ENCODE assay signal across 11 cellular contexts in genomic region chr10:78763651-78764395, GRCh38.
DNase-seq lines count a peak whose midpoint lies in the region; ATAC-seq and TF ChIP-seq lines count a peak whose summit lies in the region.
"Had no signal": no experiment of that assay in that cellular context is flagged by ENCODE, and none has a peak within 500 bp of the region (broad histone marks: within the 10 kb centered on the region; RNA-seq: fewer than 3 reads in every experiment).

No MANE protein-coding gene starts in this region.

- POLR2A ChIA-PET in activated CD4-positive, alpha-beta T cell treated with anti-CD3 and anti-CD28 coated beads, Interleukin-2, amount 10 ng/mL, durations not matched to agents 7 days and 5 days (lab: Charles Lee): no interaction called here

- H2BK12ac ChIP-seq in mesenchymal stem cell (ENCODE audit: low read length in 2 of 2): peak overlapping the region in 1 of 2 experiments; percentile 22

- H4K91ac ChIP-seq in mesenchymal stem cell (ENCODE audit: low read length): no peak overlapping the region

- H3K9me3 ChIP-seq in mesenchymal stem cell (ENCODE audit: control insufficient read depth, low read length): no peaks in the 10 kb centered on the region
- H3K9me3 ChIP-seq in thoracic aorta: no peaks in the 10 kb centered on the region
- H3K9me3 ChIP-seq in mucosa of descending colon: no peaks in the 10 kb centered on the region
- H3K9me3 ChIP-seq: Peyer's patch, right lobe of liver had no signal

- no peak for TF ChIP-seq CTCF in thoracic aorta (IDR thresholded peaks at IDR 0.05)
- TF ChIP-seq CTCF in mucosa of descending colon (IDR thresholded peaks at IDR 0.05): no peak

- WGBS in mesenchymal stem cell: 78% methylated on average over 9 of the region's 10 CpGs

- no peak overlapping the region for H2BK5ac ChIP-seq in mesenchymal stem cell (ENCODE audit: low read depth, low read length, poor library complexity, severe bottlenecking)

- H3K27me3 ChIP-seq in mesenchymal stem cell (ENCODE audit: control insufficient read depth in 1 of 2, insufficient read depth in 1 of 2, low read length in 2 of 2): no peaks in the 10 kb centered on the region
- no peaks in the 10 kb centered on the region for H3K27me3 ChIP-seq in thoracic aorta (replicated peaks; ENCODE audit: insufficient read depth)
- H3K27me3 ChIP-seq: Peyer's patch, right lobe of liver had no signal

- H3K27ac ChIP-seq in mesenchymal stem cell (ENCODE audit: low read length, poor library complexity, severe bottlenecking): no peak overlapping the region
- peak overlapping the region; percentile 60 to 63 for H3K27ac ChIP-seq in thoracic aorta
- H3K27ac ChIP-seq: right lobe of liver had no signal

- H3K9ac ChIP-seq in mesenchymal stem cell (ENCODE audit: low read length): no peak overlapping the region

- no peak overlapping the region for H4K8ac ChIP-seq in mesenchymal stem cell (ENCODE audit: low read length)

- no peak overlapping the region for H3K14ac ChIP-seq in mesenchymal stem cell (ENCODE audit: low read length in 2 of 2)

- H3K23ac ChIP-seq in mesenchymal stem cell (ENCODE audit: low read length in 2 of 2): no peak overlapping the region

- no peaks in the 10 kb centered on the region for H3K9me3 Mint-ChIP-seq in activated CD4-positive, alpha-beta T cell treated with anti-CD3 and anti-CD28 coated beads, Interleukin-2, amount 10 ng/mL, durations not matched to agents 24 days and 14 days
- no peaks in the 10 kb centered on the region for H3K9me3 Mint-ChIP-seq in activated CD4-positive, alpha-beta T cell treated with anti-CD3 and anti-CD28 coated beads, Interleukin-2, amount 10 ng/mL, durations not matched to agents 7 days and 5 days
- H3K9me3 Mint-ChIP-seq in T-helper 2 cell treated with Interferon-gamma antibody and Interleukin-4, amounts not matched to agents 5 μg/mL and 100 μg/mL, for 36 hours: no peaks in the 10 kb centered on the region

- peak; percentile 63 for DNase-seq in activated CD4-positive, alpha-beta T cell treated with anti-CD3 and anti-CD28 coated beads, Interleukin-2, amount 10 ng/mL, durations not matched to agents 24 days and 14 days
- DNase-seq in activated CD4-positive, alpha-beta T cell treated with anti-CD3 and anti-CD28 coated beads, Interleukin-2, amount 10 ng/mL, durations not matched to agents 7 days and 5 days: no peak
- peak; percentile 57 for DNase-seq in T-helper 2 cell treated with Interferon-gamma antibody and Interleukin-4, amounts not matched to agents 5 μg/mL and 100 μg/mL, for 36 hours (ENCODE audit: low spot score)
- no peak for DNase-seq in mesenchymal stem cell
- DNase-seq in thoracic aorta (ENCODE audit: low spot score): no peak
- DNase-seq in mucosa of descending colon: no peak
- DNase-seq in HPDE6-E6E7 (ENCODE audit: extremely low spot score): no peak

- ATAC-seq in thoracic aorta (ENCODE audit: insufficient number of reproducible peaks, low FRiP score, low read depth) (peak; percentile 41), mucosa of descending colon (no peak), GM21619 (IDR thresholded peaks at IDR 0.05; ENCODE audit: unreplicated experiment) (no peak)
- ATAC-seq: right lobe of liver had no signal

- no peak overlapping the region for H3K4ac ChIP-seq in mesenchymal stem cell (ENCODE audit: low read depth in 1 of 2, low read length in 2 of 2)

- no peaks in the 10 kb centered on the region for H3K27me3 Mint-ChIP-seq in activated CD4-positive, alpha-beta T cell treated with anti-CD3 and anti-CD28 coated beads, Interleukin-2, amount 10 ng/mL, durations not matched to agents 24 days and 14 days
- H3K27me3 Mint-ChIP-seq in activated CD4-positive, alpha-beta T cell treated with anti-CD3 and anti-CD28 coated beads, Interleukin-2, amount 10 ng/mL, durations not matched to agents 7 days and 5 days: no peaks in the 10 kb centered on the region
- H3K27me3 Mint-ChIP-seq in T-helper 2 cell treated with Interferon-gamma antibody and Interleukin-4, amounts not matched to agents 5 μg/mL and 100 μg/mL, for 36 hours (ENCODE audit: low read depth): no peaks in the 10 kb centered on the region
- H3K27me3 Mint-ChIP-seq: activated naive CD8-positive, alpha-beta T cell had no signal

- no peak overlapping the region for H3K4me3 ChIP-seq in mesenchymal stem cell (ENCODE audit: insufficient read depth in 1 of 2, low read depth in 1 of 2, low read length in 2 of 2)
- H3K4me3 ChIP-seq in thoracic aorta: peak overlapping the region; percentile 27
- no peak overlapping the region for H3K4me3 ChIP-seq in mucosa of descending colon
- H3K4me3 ChIP-seq: Peyer's patch, right lobe of liver had no signal

- no peak overlapping the region for H3K4me2 ChIP-seq in mesenchymal stem cell (ENCODE audit: low read length, poor library complexity, severe bottlenecking)

- H3K4me1 ChIP-seq in mesenchymal stem cell (ENCODE audit: control insufficient read depth, insufficient read depth, low read depth, low read length) (peaks cover 22% of the 10 kb centered on the region), thoracic aorta (ENCODE audit: control insufficient read depth in 1 of 2, low read depth in 2 of 2) (peaks cover 10 to 27% of the 10 kb centered on the region in 2 donors), mucosa of descending colon (ENCODE audit: low read depth) (no peaks in the 10 kb centered on the region)
- H3K4me1 ChIP-seq: Peyer's patch, right lobe of liver had no signal

- H3K18ac ChIP-seq in mesenchymal stem cell (ENCODE audit: low read depth in 1 of 2, low read length in 2 of 2): no peak overlapping the region

- H3K27ac Mint-ChIP-seq in activated CD4-positive, alpha-beta T cell treated with anti-CD3 and anti-CD28 coated beads, Interleukin-2, amount 10 ng/mL, durations not matched to agents 24 days and 14 days: peak overlapping the region; percentile 91
- no peak overlapping the region for H3K27ac Mint-ChIP-seq in activated CD4-positive, alpha-beta T cell treated with anti-CD3 and anti-CD28 coated beads, Interleukin-2, amount 10 ng/mL, durations not matched to agents 7 days and 5 days
- H3K27ac Mint-ChIP-seq in T-helper 2 cell treated with Interferon-gamma antibody and Interleukin-4, amounts not matched to agents 5 μg/mL and 100 μg/mL, for 36 hours: no peak overlapping the region
- H3K27ac Mint-ChIP-seq: activated naive CD8-positive, alpha-beta T cell had no signal

- no peak overlapping the region for H2BK120ac ChIP-seq in mesenchymal stem cell (ENCODE audit: low read depth, low read length)

- no peak overlapping the region for H3K4me3 Mint-ChIP-seq in activated CD4-positive, alpha-beta T cell treated with anti-CD3 and anti-CD28 coated beads, Interleukin-2, amount 10 ng/mL, durations not matched to agents 24 days and 14 days
- H3K4me3 Mint-ChIP-seq in activated CD4-positive, alpha-beta T cell treated with anti-CD3 and anti-CD28 coated beads, Interleukin-2, amount 10 ng/mL, durations not matched to agents 7 days and 5 days: no peak overlapping the region
- no peak overlapping the region for H3K4me3 Mint-ChIP-seq in T-helper 2 cell treated with Interferon-gamma antibody and Interleukin-4, amounts not matched to agents 5 μg/mL and 100 μg/mL, for 36 hours
- H3K4me3 Mint-ChIP-seq: activated naive CD8-positive, alpha-beta T cell had no signal

- intact Hi-C loops in activated CD4-positive, alpha-beta T cell treated with anti-CD3 and anti-CD28 coated beads, Interleukin-2, amount 10 ng/mL, durations not matched to agents 24 days and 14 days (cut with micrococcal nuclease): loop anchor here (5.0 to 10.0 kb wide), 3 partner anchors 213 to 478 kb away; partner anchors contain the start of gene ZMIZ1
- intact Hi-C loops in mucosa of descending colon (cut with DNase I, micrococcal nuclease): no loop called here

- peak overlapping the region; percentile 28 for H2AK5ac ChIP-seq in mesenchymal stem cell (ENCODE audit: low read length, severe bottlenecking)

- peak overlapping the region; percentile 65 for H2BK15ac ChIP-seq in mesenchymal stem cell (ENCODE audit: low read depth, poor library complexity, severe bottlenecking)

- H3K36me3 ChIP-seq in mesenchymal stem cell (ENCODE audit: control insufficient read depth in 1 of 2, insufficient read depth in 2 of 2, low read depth in 1 of 2, low read length in 2 of 2): peaks cover 0 to 3% of the 10 kb centered on the region in 2 experiments
- no peaks in the 10 kb centered on the region for H3K36me3 ChIP-seq in thoracic aorta
- no peaks in the 10 kb centered on the region for H3K36me3 ChIP-seq in mucosa of descending colon (ENCODE audit: low read depth)
- H3K36me3 ChIP-seq: Peyer's patch, right lobe of liver had no signal

- no peaks in the 10 kb centered on the region for H3K36me3 Mint-ChIP-seq in activated CD4-positive, alpha-beta T cell treated with anti-CD3 and anti-CD28 coated beads, Interleukin-2, amount 10 ng/mL, durations not matched to agents 24 days and 14 days (ENCODE audit: low read depth)
- H3K36me3 Mint-ChIP-seq in activated CD4-positive, alpha-beta T cell treated with anti-CD3 and anti-CD28 coated beads, Interleukin-2, amount 10 ng/mL, durations not matched to agents 7 days and 5 days (ENCODE audit: low read depth): no peaks in the 10 kb centered on the region
- H3K36me3 Mint-ChIP-seq in T-helper 2 cell treated with Interferon-gamma antibody and Interleukin-4, amounts not matched to agents 5 μg/mL and 100 μg/mL, for 36 hours (ENCODE audit: low read depth): no peaks in the 10 kb centered on the region
- H3K36me3 Mint-ChIP-seq: activated naive CD8-positive, alpha-beta T cell had no signal

- CTCF ChIA-PET in activated CD4-positive, alpha-beta T cell treated with anti-CD3 and anti-CD28 coated beads, Interleukin-2, amount 10 ng/mL, durations not matched to agents 7 days and 5 days (lab: Charles Lee): no interaction called here

- peaks cover 17% of the 10 kb centered on the region for H3K4me1 Mint-ChIP-seq in activated CD4-positive, alpha-beta T cell treated with anti-CD3 and anti-CD28 coated beads, Interleukin-2, amount 10 ng/mL, durations not matched to agents 24 days and 14 days
- H3K4me1 Mint-ChIP-seq in activated CD4-positive, alpha-beta T cell treated with anti-CD3 and anti-CD28 coated beads, Interleukin-2, amount 10 ng/mL, durations not matched to agents 7 days and 5 days: no peaks in the 10 kb centered on the region
- H3K4me1 Mint-ChIP-seq in T-helper 2 cell treated with Interferon-gamma antibody and Interleukin-4, amounts not matched to agents 5 μg/mL and 100 μg/mL, for 36 hours (ENCODE audit: low read depth): no peaks in the 10 kb centered on the region

- H3K79me1 ChIP-seq in mesenchymal stem cell (replicated peaks; ENCODE audit: low read length, poor library complexity, severe bottlenecking): no peaks in the 10 kb centered on the region

- no peak overlapping the region for H2AFZ ChIP-seq in mesenchymal stem cell (ENCODE audit: low read depth, low read length)

Comparison
In these comparisons a context has a peak if more than half of its experiments do, and no peak if none do; other contexts are left out.
1. DNase-seq: peak in activated CD4-positive, alpha-beta T cell treated with anti-CD3 and anti-CD28 coated beads, Interleukin-2, amount 10 ng/mL, durations not matched to agents 24 days and 14 days (single experiment) and T-helper 2 cell treated with Interferon-gamma antibody and Interleukin-4, amounts not matched to agents 5 μg/mL and 100 μg/mL, for 36 hours (single experiment); none in activated CD4-positive, alpha-beta T cell treated with anti-CD3 and anti-CD28 coated beads, Interleukin-2, amount 10 ng/mL, durations not matched to agents 7 days and 5 days (single experiment), mesenchymal stem cell (single experiment), thoracic aorta (single experiment), mucosa of descending colon (0 of 3) and HPDE6-E6E7 (single experiment).